12 cellular contexts compared by ENCODE assay signal in the genomic region with DNA sequence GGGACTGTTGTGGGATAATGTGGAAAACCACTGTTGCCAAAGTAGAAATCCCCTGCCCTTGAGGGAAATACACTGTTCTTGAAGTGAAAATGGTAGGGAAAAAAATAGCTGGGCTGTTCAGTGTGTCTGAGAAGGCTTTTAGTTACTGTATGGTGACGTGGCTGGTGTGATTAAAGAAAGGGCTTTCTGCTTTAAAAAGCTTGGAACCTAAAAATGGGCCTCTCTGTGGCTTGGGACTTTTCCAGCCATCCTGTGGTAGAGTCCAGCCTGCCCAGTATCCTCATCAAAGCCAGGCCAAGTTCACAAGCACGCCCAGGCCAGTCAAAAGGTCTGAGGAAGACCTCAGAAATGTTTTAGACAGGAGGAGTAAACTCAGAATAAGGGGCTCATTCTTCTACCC. TPM values are rescaled to one million over a fixed set of nuclear protein-coding genes. Genes with fewer than 3 reads are reported as not detected.
DNase-seq lines count a peak whose midpoint lies in the region; ATAC-seq and TF ChIP-seq lines count a peak whose summit lies in the region.
"Had no signal": no experiment of that assay in that cellular context is flagged by ENCODE, and none has a peak within 500 bp of the region (broad histone marks: within the 10 kb centered on the region; RNA-seq: fewer than 3 reads in every experiment).

No MANE protein-coding gene starts in this region.

- H3K9me3 Mint-ChIP-seq in stimulated activated memory B cell treated with anti-CD40 and anti-IgM and Interleukin-4, amounts not matched to agents 10 μg/mL and 1 μg/mL and 100 μg/mL, for 72 hours = no peaks in the 10 kb centered on the region
- no peaks in the 10 kb centered on the region for H3K9me3 Mint-ChIP-seq in naive thymus-derived CD8-positive, alpha-beta T cell

- 37 to 48% methylated on average over 2 of the region's 2 CpGs for WGBS in heart right ventricle, 2 donors

- TF ChIP-seq CTCF in heart right ventricle (IDR thresholded peaks at IDR 0.05) (no peak), GM10266 (IDR thresholded peaks at IDR 0.05; ENCODE audit: control insufficient read depth, insufficient read depth, low read depth, missing control alignments) (no peak)

- no peak overlapping the region for H3K4me3 ChIP-seq in adipocyte (ENCODE audit: low read length)
- no peak overlapping the region for H3K4me3 ChIP-seq in heart right ventricle
- H3K4me3 ChIP-seq: colonic mucosa had no signal

- H3K27ac Mint-ChIP-seq in stimulated activated memory B cell treated with anti-CD40 and anti-IgM and Interleukin-4, amounts not matched to agents 10 μg/mL and 1 μg/mL and 100 μg/mL, for 72 hours = peak overlapping the region; percentile 73
- H3K27ac Mint-ChIP-seq in naive thymus-derived CD8-positive, alpha-beta T cell = peak overlapping the region in 4 of 10 donors; percentile 17 to 93 (median 80)
- H3K27ac Mint-ChIP-seq: progenitor cell of endocrine pancreas had no signal

- intact Hi-C loops in heart right ventricle (cut with DNase I) = loop anchor here in 3 of 10 donors (5.0 to 10.0 kb wide), 4 partner anchors 42 to 152 kb away; no protein-coding TSS in a partner anchor

- H3K4me1 Mint-ChIP-seq in stimulated activated memory B cell treated with anti-CD40 and anti-IgM and Interleukin-4, amounts not matched to agents 10 μg/mL and 1 μg/mL and 100 μg/mL, for 72 hours = peaks cover 67% of the 10 kb centered on the region
- H3K4me1 Mint-ChIP-seq in naive thymus-derived CD8-positive, alpha-beta T cell = peaks cover 39 to 91% (median 74%) of the 10 kb centered on the region in 4 donors

- peak overlapping the region; percentile 61 to 84 (median 79) for H3K27ac ChIP-seq in heart right ventricle

- H3K9me3 ChIP-seq in adipocyte (ENCODE audit: control insufficient read depth, low read length) = no peaks in the 10 kb centered on the region
- H3K9me3 ChIP-seq in heart right ventricle = no peaks in the 10 kb centered on the region
- H3K9me3 ChIP-seq: colonic mucosa had no signal

- no peaks in the 10 kb centered on the region for H3K27me3 ChIP-seq in adipocyte (replicated peaks; ENCODE audit: control insufficient read depth, insufficient read depth, low read length)
- no peaks in the 10 kb centered on the region for H3K27me3 ChIP-seq in heart right ventricle
- H3K27me3 ChIP-seq: colonic mucosa had no signal

- H3K9ac ChIP-seq in adipocyte (ENCODE audit: low read length) = peak overlapping the region; percentile 28

- in situ Hi-C loops in G401 (cut with HindIII; ENCODE audit: low sequenced_read_pairs) = no loop called here

- H3K27me3 Mint-ChIP-seq in stimulated activated memory B cell treated with anti-CD40 and anti-IgM and Interleukin-4, amounts not matched to agents 10 μg/mL and 1 μg/mL and 100 μg/mL, for 72 hours = no peaks in the 10 kb centered on the region
- H3K27me3 Mint-ChIP-seq in naive thymus-derived CD8-positive, alpha-beta T cell = no peaks in the 10 kb centered on the region
- H3K27me3 Mint-ChIP-seq: progenitor cell of endocrine pancreas had no signal

- peak; percentile 65 for DNase-seq in G401 (ENCODE audit: low spot score)
- DNase-seq in adipocyte (ENCODE audit: low read depth) = peak; percentile 92
- DNase-seq in heart right ventricle = peak in 1 of 2 donors; percentile 48
- no peak for DNase-seq in naive thymus-derived CD8-positive, alpha-beta T cell
- DNase-seq in activated gamma-delta T cell treated with Interleukin-2 at 50 U/mL for 16 hours = no peak
- no peak for DNase-seq in GM10266 (ENCODE audit: extremely low spot score)
- DNase-seq: colonic mucosa, NCI-H2171 treated with DMSO at 0.1 percent for 48 hours, SW 1271 had no signal

- POLR2A ChIA-PET in naive thymus-derived CD8-positive, alpha-beta T cell (lab: Charles Lee) = interaction anchor here (0.7 to 1.2 kb wide), 5 partner anchors 8 to 150 kb away, joined by 3 to 5 read pairs (median 3); no protein-coding TSS in a partner anchor

- H3K36me3 ChIP-seq in adipocyte (ENCODE audit: control insufficient read depth, insufficient read depth, low read length, severe bottlenecking) = no peaks in the 10 kb centered on the region
- peaks cover 0 to 7% (median 0%) of the 10 kb centered on the region in 9 donors for H3K36me3 ChIP-seq in heart right ventricle
- H3K36me3 ChIP-seq: colonic mucosa had no signal

- peaks cover 33% of the 10 kb centered on the region for H3K4me1 ChIP-seq in adipocyte (ENCODE audit: control insufficient read depth, insufficient read depth, low read length)
- H3K4me1 ChIP-seq in heart right ventricle = peaks cover 33 to 75% (median 63%) of the 10 kb centered on the region in 9 donors

- ATAC-seq in heart right ventricle (peak in 6 of 8 donors; percentile 8 to 58 (median 38)), HG03378 (IDR thresholded peaks at IDR 0.05; ENCODE audit: unreplicated experiment) (no peak)
- ATAC-seq in stimulated activated memory B cell treated with anti-CD40 and anti-IgM and Interleukin-4, amounts not matched to agents 10 μg/mL and 1 μg/mL and 100 μg/mL, for 72 hours = no peak
- no peak for ATAC-seq in naive thymus-derived CD8-positive, alpha-beta T cell

- peaks cover 5% of the 10 kb centered on the region for H3K36me3 Mint-ChIP-seq in stimulated activated memory B cell treated with anti-CD40 and anti-IgM and Interleukin-4, amounts not matched to agents 10 μg/mL and 1 μg/mL and 100 μg/mL, for 72 hours
- H3K36me3 Mint-ChIP-seq in naive thymus-derived CD8-positive, alpha-beta T cell = peaks cover 0 to 3% (median 2%) of the 10 kb centered on the region in 3 donors

- peak overlapping the region; percentile 5 for H3K4me3 Mint-ChIP-seq in stimulated activated memory B cell treated with anti-CD40 and anti-IgM and Interleukin-4, amounts not matched to agents 10 μg/mL and 1 μg/mL and 100 μg/mL, for 72 hours
- H3K4me3 Mint-ChIP-seq in naive thymus-derived CD8-positive, alpha-beta T cell = peak overlapping the region in 2 of 10 donors; percentile 31 to 61

RNA-seq across cellular contexts. Expression of a gene that starts 6.9 kb away (rescaled TPM):
- total RNA-seq in G401 (2014; rRNA removed; shearing (Covaris generic)) = 0.07 and 0.31 TPM in 2 replicates
- total RNA-seq in heart right ventricle = 100 to 1,000 TPM in 3 of 10 donors, 10 to 100 TPM in 7; 68.9 to 111 (median 94.6) TPM
- 10 to 100 TPM in 1 of 2 donors, 1 to 10 TPM in 1; 6.4 to 13.1 TPM for polyA plus RNA-seq in heart right ventricle
- total RNA-seq in naive thymus-derived CD8-positive, alpha-beta T cell = 10 to 100 TPM; 54.6 to 61.1 TPM
- polyA plus RNA-seq in naive thymus-derived CD8-positive, alpha-beta T cell = 1 to 10 TPM; 3.6 to 5.8 (median 5.6) TPM

Comparison
In these comparisons a context has a peak if more than half of its experiments do, and no peak if none do; other contexts are left out.
1. DNase-seq: peak in G401 (single experiment) and adipocyte (single experiment); none in naive thymus-derived CD8-positive, alpha-beta T cell (0 of 10), activated gamma-delta T cell treated with Interleukin-2 at 50 U/mL for 16 hours (single experiment) and GM10266 (single experiment).
2. ATAC-seq: peak in heart right ventricle (6 of 8); none in stimulated activated memory B cell treated with anti-CD40 and anti-IgM and Interleukin-4, amounts not matched to agents 10 μg/mL and 1 μg/mL and 100 μg/mL, for 72 hours (single experiment), HG03378 (single experiment) and naive thymus-derived CD8-positive, alpha-beta T cell (0 of 2).
3. RNA of a gene that starts 6.9 kb away (total RNA-seq): 68.9 to 111 TPM in heart right ventricle and 54.6 to 61.1 TPM in naive thymus-derived CD8-positive, alpha-beta T cell; 0.07 to 0.31 TPM in G401; every median in the first group is over 10 times any median in the second.